8 cellular contexts compared by ENCODE assay signal in genomic region chr19:1102407-1103106, GRCh38. TPM values are rescaled to one million over a fixed set of nuclear protein-coding genes. Genes with fewer than 3 reads are reported as not detected.
DNase-seq lines count a peak whose midpoint lies in the region; TF ChIP-seq lines count a peak whose summit lies in the region.

No MANE protein-coding gene starts in this region.

- H3K27ac ChIP-seq in coronary artery (peak overlapping the region; percentile 99 to 100), tibial artery (peak overlapping the region; percentile 99 to 100)

- H3K4me3 Mint-ChIP-seq in T-helper 2 cell treated with Interferon-gamma antibody and Interleukin-4, amounts not matched to agents 5 μg/mL and 100 μg/mL, for 36 hours = peak overlapping the region; percentile 63

- TF ChIP-seq CTCF in coronary artery (IDR thresholded peaks at IDR 0.05) (no peak), tibial artery (IDR thresholded peaks at IDR 0.05) (no peak)

- H3K4me3 ChIP-seq in coronary artery = peak overlapping the region; percentile 57
- H3K4me3 ChIP-seq in tibial artery = peak overlapping the region; percentile 95 to 98

- H3K9me3 Mint-ChIP-seq in T-helper 2 cell treated with Interferon-gamma antibody and Interleukin-4, amounts not matched to agents 5 μg/mL and 100 μg/mL, for 36 hours = peaks cover 6% of the 10 kb centered on the region

- H3K9me3 ChIP-seq in tibial artery = peaks cover 0 to 7% (median 0%) of the 10 kb centered on the region in 3 donors

- no peaks in the 10 kb centered on the region for H3K27me3 ChIP-seq in tibial artery

- H3K36me3 Mint-ChIP-seq in T-helper 2 cell treated with Interferon-gamma antibody and Interleukin-4, amounts not matched to agents 5 μg/mL and 100 μg/mL, for 36 hours (ENCODE audit: low read depth) = peaks cover 7% of the 10 kb centered on the region

- H3K36me3 ChIP-seq in tibial artery = peaks cover 20 to 27% (median 24%) of the 10 kb centered on the region in 3 donors

- intact Hi-C loops in tibial artery (cut with DNase I; ENCODE audit: low total_unique reads) = loop anchor here (2.0 to 10.0 kb wide), 3 partner anchors 80 to 178 kb away; partner anchors contain the start of genes ARID3A, ATP5F1D, RNU6-2 and TMEM259

- no peaks in the 10 kb centered on the region for H3K27me3 Mint-ChIP-seq in T-helper 2 cell treated with Interferon-gamma antibody and Interleukin-4, amounts not matched to agents 5 μg/mL and 100 μg/mL, for 36 hours (ENCODE audit: low read depth)

- peak; percentile 52 for DNase-seq in activated gamma-delta T cell treated with anti-CD3 and anti-CD28 coated beads, Interleukin-2, amount 50 U/mL, for 16 hours (ENCODE audit: low read depth)
- DNase-seq in activated gamma-delta T cell (lab: John Stamatoyannopoulos, UW) = no peak
- DNase-seq in T-helper 2 cell treated with Interferon-gamma antibody and Interleukin-4, amounts not matched to agents 5 μg/mL and 100 μg/mL, for 36 hours (ENCODE audit: low spot score) = peak; percentile 88
- peak; percentile 92 for DNase-seq in coronary artery (ENCODE audit: low spot score)
- peak; percentile 96 for DNase-seq in myocyte (ENCODE audit: low read depth)
- DNase-seq in tibial artery = peak; percentile 85 to 91
- DNase-seq in OCI-M2 (lab: John Stamatoyannopoulos, UW; ENCODE audit: unreplicated experiment) = no peak
- DNase-seq in midbrain (lab: John Stamatoyannopoulos, UW) = no peak

- H3K27ac Mint-ChIP-seq in T-helper 2 cell treated with Interferon-gamma antibody and Interleukin-4, amounts not matched to agents 5 μg/mL and 100 μg/mL, for 36 hours = peak overlapping the region; percentile 75

- H3K4me1 ChIP-seq in tibial artery = peaks cover 7 to 82% (median 69%) of the 10 kb centered on the region in 4 donors

- H3K4me1 Mint-ChIP-seq in T-helper 2 cell treated with Interferon-gamma antibody and Interleukin-4, amounts not matched to agents 5 μg/mL and 100 μg/mL, for 36 hours (ENCODE audit: low read depth) = peaks cover 29% of the 10 kb centered on the region

RNA-seq across cellular contexts. Expression of gene GPX4, which starts 1.2 kb away (rescaled TPM):
- 475 and 493 TPM in 2 replicates for total RNA-seq in myocyte
- 625 TPM for polyA plus RNA-seq in myocyte (2012)

RNA-seq across cellular contexts. Expression of gene POLR2E, which starts 7.4 kb away (rescaled TPM):
- total RNA-seq in myocyte = 213 and 240 TPM in 2 replicates
- polyA plus RNA-seq in myocyte (2012) = 213 TPM

RNA-seq across cellular contexts. Expression of gene ARHGAP45, which starts 35.6 kb away (rescaled TPM):
- total RNA-seq in myocyte = 0.21 and 0.68 TPM in 2 replicates
- polyA plus RNA-seq in myocyte (2012) = 4.7 TPM

Comparison
In these comparisons a context has a peak if more than half of its experiments do, and no peak if none do; other contexts are left out.
1. DNase-seq: peak in activated gamma-delta T cell treated with anti-CD3 and anti-CD28 coated beads, Interleukin-2, amount 50 U/mL, for 16 hours (single experiment), T-helper 2 cell treated with Interferon-gamma antibody and Interleukin-4, amounts not matched to agents 5 μg/mL and 100 μg/mL, for 36 hours (single experiment), coronary artery (single experiment), myocyte (single experiment) and tibial artery (2 of 2); none in activated gamma-delta T cell (single experiment), OCI-M2 (single experiment) and midbrain (single experiment).